In the genomic region with DNA sequence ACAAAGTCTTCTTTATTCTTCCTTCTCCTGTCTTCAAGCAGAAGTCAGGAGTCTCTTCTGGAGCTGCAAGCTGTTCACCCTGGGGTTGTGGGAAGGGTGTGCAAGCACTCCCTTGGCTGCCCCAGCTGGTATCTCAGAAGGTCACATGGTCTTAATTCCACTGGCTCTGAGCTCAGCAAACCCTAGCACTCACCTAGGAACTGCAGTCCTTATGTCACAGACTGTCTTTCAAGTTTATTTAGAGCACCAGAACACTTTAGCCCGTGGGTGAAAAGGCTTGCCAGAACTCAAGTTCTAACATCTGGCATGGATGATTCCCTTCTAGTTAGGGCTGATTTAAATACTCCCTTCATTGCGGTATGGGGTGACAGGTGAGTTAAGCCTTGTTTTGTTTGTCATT, we compare ENCODE assay signal across 18 cellular contexts.
"Had no signal": no experiment of that assay in that cellular context is flagged by ENCODE, and none has a peak within 500 bp of the region (broad histone marks: within the 10 kb centered on the region; RNA-seq: fewer than 3 reads in every experiment).

No MANE protein-coding gene starts in this region.

- ATAC-seq: activated CD4-positive, CD25-positive, alpha-beta regulatory T cell treated with anti-CD3 and anti-CD28 coated beads, Interleukin-2, amount 50 U/mL, for 24 hours; activated CD8-positive, alpha-beta memory T cell treated with anti-CD3 and anti-CD28 coated beads, Interleukin-2, amount 10 ng/mL, durations not matched to agents 7 days and 5 days; left lung; psoas muscle had no signal

- H3K27me3 ChIP-seq: brain microvascular endothelial cell, dorsolateral prefrontal cortex, foreskin keratinocyte, left lung, transverse colon had no signal

- H3K36me3 ChIP-seq: brain microvascular endothelial cell, left lung, transverse colon had no signal

- H3K27ac ChIP-seq: brain microvascular endothelial cell, dorsolateral prefrontal cortex, foreskin keratinocyte, left lung, psoas muscle, transverse colon had no signal

- H3K4me3 ChIP-seq: dorsolateral prefrontal cortex, left lung, psoas muscle, transverse colon had no signal

- H3K4me1 ChIP-seq: left lung, psoas muscle, transverse colon had no signal

- DNase-seq: activated CD4-positive, alpha-beta T cell treated with anti-CD3 and anti-CD28 coated beads, Interleukin-2, amount 50 U/mL, for 48 hours; activated CD8-positive, alpha-beta memory T cell treated with anti-CD3 and anti-CD28 coated beads, Interleukin-2, amount 10 ng/mL, durations not matched to agents 7 days and 5 days; activated effector memory CD4-positive, alpha-beta T cell treated with Interleukin-2 at 50 U/mL for 16 hours; activated T-cell treated with anti-CD3 and anti-CD28 coated beads, Interleukin-2, amount 50 U/mL, for 24 hours; amniotic stem cell; brain microvascular endothelial cell; dorsolateral prefrontal cortex; foreskin keratinocyte; head of caudate nucleus; mesendoderm; nephron progenitor cell; psoas muscle; stimulated activated CD4-positive, alpha-beta T cell treated with anti-CD3 and anti-CD28 coated beads, Interleukin-12 subunit alpha, Interleukin-12 subunit beta, amount 100 ng/mL, for 4 hours; stimulated activated naive CD4-positive, alpha-beta T cell; substantia nigra; transverse colon had no signal
